1 cellular context compared by ENCODE assay signal in genomic region chr5:80990971-80991370, GRCh38.
TF ChIP-seq lines count a peak whose summit lies in the region.

No MANE protein-coding gene starts in this region.

TF ChIP-seq in HepG2, 621 proteins besides CTCF, POLR2A, EP300 and RAD21 (continued from another document):
- TF ChIP-seq CEBPG (CRISPR knock-in tag; IDR thresholded peaks at IDR 0.05) (0 out of 2 replicates have a peak, but pooled peaks have one; percentile 4), MTF2 (CRISPR knock-in tag; IDR thresholded peaks at IDR 0.05; ENCODE audit: borderline replicate concordance) (no peak), ZNF552 (CRISPR knock-in tag; IDR thresholded peaks at IDR 0.05; ENCODE audit: borderline replicate concordance) (no peak), ZNF850 (CRISPR knock-in tag; conservative IDR thresholded peaks at IDR 0.05) (no peak)
